22 cellular contexts compared by ENCODE assay signal in the genomic region with DNA sequence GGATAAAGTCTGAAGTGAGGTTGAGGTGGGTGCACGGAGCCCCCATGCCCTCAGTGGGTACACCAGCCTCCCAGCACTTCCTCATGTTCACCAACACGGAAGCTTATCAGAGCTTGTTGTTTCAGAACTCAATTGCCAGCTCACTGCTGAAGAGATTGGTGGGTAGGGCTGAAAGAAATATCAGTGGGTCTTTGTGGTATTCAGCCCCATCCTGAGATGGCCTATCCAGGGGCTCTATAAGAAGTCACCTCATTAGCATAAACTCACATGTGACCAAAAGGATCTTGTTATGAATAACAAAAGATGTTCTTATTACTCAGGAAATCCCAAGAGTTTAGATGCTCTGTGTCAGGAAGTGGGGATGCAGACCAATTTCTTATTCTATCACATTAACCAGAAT.
A peak's percentile ranks its signal among the peaks of the same experiment; 100 is the strongest.
DNase-seq lines count a peak whose midpoint lies in the region; ATAC-seq and TF ChIP-seq lines count a peak whose summit lies in the region.
"Had no signal": no experiment of that assay in that cellular context is flagged by ENCODE, and none has a peak within 500 bp of the region (broad histone marks: within the 10 kb centered on the region; RNA-seq: fewer than 3 reads in every experiment).

No MANE protein-coding gene starts in this region.

- ATAC-seq in GM18907 (IDR thresholded peaks at IDR 0.05; ENCODE audit: unreplicated experiment) (peak; percentile 59), HG02610 (IDR thresholded peaks at IDR 0.05; ENCODE audit: unreplicated experiment) (peak; percentile 77), HG03442 (IDR thresholded peaks at IDR 0.05; ENCODE audit: unreplicated experiment) (peak; percentile 42), omental fat pad (ENCODE audit: low FRiP score) (no peak), HG03039 (IDR thresholded peaks at IDR 0.05; ENCODE audit: unreplicated experiment) (no peak), HG03571 (IDR thresholded peaks at IDR 0.05; ENCODE audit: unreplicated experiment) (no peak)
- ATAC-seq: CD8-positive, alpha-beta T cell had no signal

- TF ChIP-seq CTCF in A673 (conservative IDR thresholded peaks at IDR 0.05; ENCODE audit: low read depth, low read length) (no peak), omental fat pad (IDR thresholded peaks at IDR 0.05) (no peak)

- H3K36me3 ChIP-seq in A673 (ENCODE audit: insufficient read depth, low read length, poor library complexity, severe bottlenecking) = no peaks in the 10 kb centered on the region
- H3K36me3 ChIP-seq: Peyer's patch had no signal

- no peaks in the 10 kb centered on the region for H3K27me3 ChIP-seq in A673 (replicated peaks; ENCODE audit: insufficient read depth, low read depth, low read length, poor library complexity)
- H3K27me3 ChIP-seq: BLaER1, Peyer's patch, SJSA1 had no signal

- CTCF ChIA-PET in A673 (lab: Charles Lee) = interaction anchor here (1.3 kb wide), 1 partner anchor 42 kb away, joined by 8 read pairs; no protein-coding TSS in a partner anchor

- no peaks in the 10 kb centered on the region for H3K9me3 ChIP-seq in A673 (ENCODE audit: low read depth, low read length, poor library complexity, severe bottlenecking)
- H3K9me3 ChIP-seq: BLaER1, Peyer's patch, SJSA1 had no signal

- intact Hi-C loops in A673 (cut with micrococcal nuclease; ENCODE audit: unreplicated experiment) = no loop called here

- H3K27ac ChIP-seq in A673 (ENCODE audit: low read depth, low read length, poor library complexity, severe bottlenecking) = peak overlapping the region; percentile 42
- H3K27ac ChIP-seq: BLaER1, Peyer's patch, SJSA1 had no signal

- DNase-seq in A673 (ENCODE audit: low spot score) (peak; percentile 79), omental fat pad (ENCODE audit: low spot score) (no peak), NCI-H1048 (lab: John Stamatoyannopoulos, UW) (no peak)
- DNase-seq: CD8-positive, alpha-beta T cell; DMS53; EL; H7; HFFc6; MM.1S; NCI-H1105 treated with DMSO at 0.1 percent for 48 hours; NCI-H1694; NCI-H510A; NCI-H748 treated with DMSO at 0.1 percent for 48 hours; NK-92 treated with Interleukin-12 subunit alpha and Interleukin-12 subunit beta, amount 100 ng/mL, for 24 hours; Peyer's patch had no signal

- no TSS peak for BruUV-seq in A673 (replicated peaks; lab: Mats Ljungman, UMichigan)

- peaks cover 13% of the 10 kb centered on the region for H3K4me1 ChIP-seq in A673 (ENCODE audit: insufficient read depth, low read length, poor library complexity, severe bottlenecking)
- H3K4me1 ChIP-seq: BLaER1, Peyer's patch, SJSA1 had no signal

- H3K4me3 ChIP-seq in A673 (ENCODE audit: low read depth, low read length, poor library complexity, severe bottlenecking) = no peak overlapping the region
- H3K4me3 ChIP-seq: BLaER1, Peyer's patch, SJSA1 had no signal

- POLR2A ChIA-PET in A673 (lab: Charles Lee; ENCODE audit: low non-redundant PET) = interaction anchor here (0.6 kb wide), 1 partner anchor 737 kb away, joined by 3 read pairs; no protein-coding TSS in a partner anchor

Comparison
In these comparisons a context has a peak if more than half of its experiments do, and no peak if none do; other contexts are left out.
1. ATAC-seq: peak in GM18907 (single experiment), HG02610 (single experiment) and HG03442 (single experiment); none in omental fat pad (single experiment), HG03039 (single experiment) and HG03571 (single experiment).